6 cellular contexts compared by ENCODE assay signal in the genomic region with DNA sequence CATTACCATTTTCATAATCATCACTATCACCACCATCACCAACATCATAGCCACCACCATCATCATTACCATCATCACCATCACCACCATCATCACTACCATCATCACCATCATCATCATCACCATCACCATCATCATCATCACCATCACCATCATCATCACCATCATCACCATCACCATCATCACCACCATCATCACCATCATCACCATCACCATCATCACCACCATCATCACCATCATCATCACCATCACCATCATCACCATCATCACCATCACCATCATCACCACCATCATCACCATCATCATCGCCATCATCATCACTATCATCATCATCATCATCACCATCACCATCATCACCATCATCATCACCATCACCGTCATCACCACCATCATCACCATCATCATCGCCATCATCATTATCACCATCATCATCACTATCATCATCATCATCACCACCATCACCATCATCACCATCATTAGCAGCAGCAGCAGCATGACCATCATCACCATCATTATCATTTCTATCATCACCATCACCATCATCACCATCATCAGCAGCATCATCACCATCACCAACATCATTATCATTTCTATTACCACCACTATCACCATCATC.
DNase-seq lines count a peak whose midpoint lies in the region; ATAC-seq, FAIRE-seq and TF ChIP-seq lines count a peak whose summit lies in the region.
"Not testable (repeated sequence)": the region's sequence is repeated elsewhere in the genome, so short reads cannot be mapped to it uniquely, and the experiment has no call there.

No MANE protein-coding gene starts in this region.

- FAIRE-seq in A549 (lab: Jason Lieb, UNC) (peak; percentile 93), HTR-8/SVneo (lab: Jason Lieb, UNC) (peak; percentile 97), colon (lab: Jason Lieb, UNC) (peak; percentile 55), endothelial cell of umbilical vein (lab: Jason Lieb, UNC) (peak; percentile 37), pancreas (lab: Jason Lieb, UNC) (peak; percentile 47)
- FAIRE-seq in GM12878 (lab: Jason Lieb, UNC), result not testable (repeated sequence)

- not testable (repeated sequence) for H3K27me3 ChIP-seq in GM12878 (replicated peaks in 1 of 2; ENCODE audit: control insufficient read depth in 2 of 2, insufficient read depth in 2 of 2, low read length in 1 of 2); endothelial cell of umbilical vein (ENCODE audit: control insufficient read depth in 2 of 2, insufficient read depth in 2 of 2, low read length in 2 of 2); pancreas

- H3K4me3 ChIP-seq in A549; GM12878; endothelial cell of umbilical vein (replicated peaks in 1 of 3; ENCODE audit: insufficient read depth in 1 of 3, low read depth in 1 of 3, low read length in 3 of 3); pancreas: not testable (repeated sequence)

- RAD21 ChIA-PET in GM12878 (lab: Charles Lee; ENCODE audit: unreplicated experiment), result not testable (repeated sequence)

- not testable (repeated sequence) for TF ChIP-seq RAD21 in A549 (conservative IDR thresholded peaks at IDR 0.05 in 1 of 2, IDR thresholded peaks at IDR 0.05 in 1 of 2); GM12878 (IDR thresholded peaks at IDR 0.05; ENCODE audit: insufficient read depth, low read depth, low read length)

- SMC1A ChIA-PET in GM12878 (lab: Charles Lee; ENCODE audit: uncharacterized antibody, unreplicated experiment), result not testable (repeated sequence)

- H3K9me1 ChIP-seq in endothelial cell of umbilical vein (replicated peaks; ENCODE audit: control insufficient read depth, extremely low read depth, insufficient read depth, low read length), result not testable (repeated sequence)

- H3K4me2 ChIP-seq in A549; GM12878 (ENCODE audit: control insufficient read depth, insufficient read depth); endothelial cell of umbilical vein (ENCODE audit: insufficient read depth, low read length): not testable (repeated sequence)

- not testable (repeated sequence) for H3K9me3 ChIP-seq in A549; GM12878 (replicated peaks; ENCODE audit: control insufficient read depth, insufficient read depth, low read length); endothelial cell of umbilical vein (replicated peaks; ENCODE audit: control insufficient read depth, insufficient read depth, low read length); pancreas

- in situ Hi-C loops in GM12878 (cut with MboI), result not testable (repeated sequence)

- CTCF ChIA-PET in A549 (lab: Yijun Ruan, JAX); GM12878 (lab: Yijun Ruan, JAX); endothelial cell of umbilical vein (lab: Charles Lee): not testable (repeated sequence)

- not testable (repeated sequence) for H2AFZ ChIP-seq in GM12878 (ENCODE audit: control insufficient read depth, low read depth, low read length); endothelial cell of umbilical vein (ENCODE audit: low read depth, low read length)

- not testable (repeated sequence) for BruUV-seq in GM12878 (replicated peaks; lab: Mats Ljungman, UMichigan); endothelial cell of umbilical vein (replicated peaks; lab: Mats Ljungman, UMichigan)

- DNase-seq in A549 (ENCODE audit: low read depth in 1 of 2, low spot score in 1 of 2); HTR-8/SVneo (ENCODE audit: insufficient read length, low spot score); GM12878 (ENCODE audit: low read depth, low spot score); endothelial cell of umbilical vein (ENCODE audit: low read depth, low spot score); pancreas: not testable (repeated sequence)

- not testable (repeated sequence) for H3K36me3 ChIP-seq in GM12878 (ENCODE audit: control insufficient read depth in 2 of 2, insufficient read depth in 2 of 2, low read length in 1 of 2); endothelial cell of umbilical vein (ENCODE audit: control insufficient read depth in 2 of 2, extremely low read depth in 1 of 2, insufficient read depth in 2 of 2, low read length in 2 of 2); pancreas

- not testable (repeated sequence) for H3K27ac ChIP-seq in A549; GM12878 (ENCODE audit: control insufficient read depth, insufficient read depth); endothelial cell of umbilical vein (ENCODE audit: insufficient read depth, low read depth, low read length); pancreas

- H3K9ac ChIP-seq in GM12878 (ENCODE audit: control insufficient read depth, insufficient read depth, low read length); endothelial cell of umbilical vein (replicated peaks; ENCODE audit: extremely low read depth, insufficient read depth, low read length): not testable (repeated sequence)

- not testable (repeated sequence) for TF ChIP-seq POLR2A in A549 (IDR thresholded peaks at IDR 0.05; ENCODE audit: low read length); GM12878 (IDR thresholded peaks at IDR 0.05; ENCODE audit: low read depth, low read length); endothelial cell of umbilical vein (IDR thresholded peaks at IDR 0.05; ENCODE audit: low read depth, low read length)

- H3K79me2 ChIP-seq in GM12878 (ENCODE audit: control insufficient read depth, insufficient read depth, low read length); endothelial cell of umbilical vein (ENCODE audit: control insufficient read depth, insufficient read depth, low read length): not testable (repeated sequence)

- WGBS in A549 (ENCODE audit: missing lambda C conversion rate), result 83% methylated on average over 3 of the region's 3 CpGs
- WGBS in GM12878 (ENCODE audit: insufficient coverage, insufficient replicate concordance, low lambda C conversion rate, missing lambda C conversion rate), result 94% methylated on average over 3 of the region's 3 CpGs
- WGBS in pancreas, 2 donors, result 95 to 99% methylated on average over 3 of the region's 3 CpGs

- POLR2A ChIA-PET in A549 (lab: Yijun Ruan, JAX); GM12878 (lab: Charles Lee); endothelial cell of umbilical vein (lab: Charles Lee): not testable (repeated sequence)

- TF ChIP-seq CTCF in A549 (IDR thresholded peaks at IDR 0.05); GM12878 (IDR thresholded peaks at IDR 0.05 in 2 of 3, conservative IDR thresholded peaks at IDR 0.05 in 1 of 3; ENCODE audit: control insufficient read depth in 2 of 3, extremely low read depth in 1 of 3, insufficient read depth in 1 of 3, low read depth in 3 of 3, low read length in 3 of 3); endothelial cell of umbilical vein (IDR thresholded peaks at IDR 0.05; ENCODE audit: extremely low read depth in 1 of 2, insufficient read depth in 1 of 2, low read depth in 1 of 2, low read length in 2 of 2); pancreas (IDR thresholded peaks at IDR 0.05): not testable (repeated sequence)

- not testable (repeated sequence) for TF ChIP-seq EP300 in A549 (IDR thresholded peaks at IDR 0.05); GM12878 (IDR thresholded peaks at IDR 0.05; ENCODE audit: borderline replicate concordance in 1 of 2, control insufficient read depth in 1 of 2, low read depth in 2 of 2, low read length in 2 of 2)

- intact Hi-C loops in GM12878 (cut with micrococcal nuclease; ENCODE audit: unreplicated experiment); endothelial cell of umbilical vein (cut with micrococcal nuclease); pancreas (cut with DNase I): not testable (repeated sequence)

- not testable (repeated sequence) for ATAC-seq in A549, GM12878, pancreas

- H3K4me1 ChIP-seq in A549, result peaks cover 13% of the 10 kb centered on the region
- not testable (repeated sequence) for H3K4me1 ChIP-seq in GM12878 (ENCODE audit: control insufficient read depth, insufficient read depth, low read length); endothelial cell of umbilical vein (ENCODE audit: control insufficient read depth, extremely low read depth, insufficient read depth, low read length); pancreas

- not testable (repeated sequence) for H4K20me1 ChIP-seq in GM12878 (ENCODE audit: control insufficient read depth, insufficient read depth); endothelial cell of umbilical vein (replicated peaks; ENCODE audit: control insufficient read depth, extremely low read depth, insufficient read depth, low read length)

- dilution Hi-C loops in endothelial cell of umbilical vein (cut with MboI; ENCODE audit: extremely low pct_ligation_motif_present, low sequenced_read_pairs), result not testable (repeated sequence)

TF ChIP-seq in GM12878, 131 proteins besides CTCF, POLR2A, EP300 and RAD21:
- TF ChIP-seq HDGF (IDR thresholded peaks at IDR 0.05), result 0 out of 2 replicates have a peak, but pooled peaks have one; percentile 39
